Comparison of ENCODE assay signal across 22 cellular contexts in the genomic region with DNA sequence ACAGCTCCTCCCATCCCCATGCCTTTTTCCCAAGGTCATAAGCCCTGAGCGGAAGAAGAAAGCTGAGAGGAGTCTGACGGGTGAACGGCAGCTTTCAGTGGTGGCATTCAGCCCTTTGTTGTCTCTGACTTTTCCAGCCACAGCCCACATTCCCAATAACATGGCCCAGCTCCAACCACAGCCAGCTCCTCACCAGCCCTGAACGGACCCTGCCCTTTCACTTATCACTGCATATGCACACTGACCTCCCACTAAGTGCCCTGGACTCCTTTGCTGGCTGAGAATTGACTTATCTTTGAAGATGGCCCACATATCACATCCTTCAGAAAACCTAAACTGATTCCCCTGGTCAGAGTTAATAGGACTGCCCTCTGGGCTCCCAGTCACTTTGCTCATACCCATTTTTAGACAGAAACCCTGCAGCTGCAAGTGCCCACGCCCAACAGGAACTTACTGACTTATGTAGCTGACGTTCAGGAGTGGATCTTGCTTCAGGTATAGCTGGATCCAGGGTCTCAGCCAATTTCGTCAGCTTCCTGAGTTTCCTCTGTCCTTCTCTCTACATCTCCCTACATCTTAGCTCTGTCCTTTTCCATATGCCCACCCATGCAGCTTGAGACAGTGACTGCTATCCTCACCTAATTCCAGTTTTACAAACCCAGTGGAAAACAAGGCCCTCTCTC.
"Had no signal": no experiment of that assay in that cellular context is flagged by ENCODE, and none has a peak within 500 bp of the region (broad histone marks: within the 10 kb centered on the region; RNA-seq: fewer than 3 reads in every experiment).

No MANE protein-coding gene starts in this region.

- H3K4me1 Mint-ChIP-seq: immature natural killer cell had no signal

- H3K9me3 Mint-ChIP-seq: activated B cell treated with CpG ODN at 0.5 μM for 24 hours; activated T-helper 17 cell treated with anti-CD3 and anti-CD28 coated beads, Interleukin-2, amount 50 U/mL, for 72 hours; immature natural killer cell; nephron progenitor cell; stimulated activated effector memory CD8-positive, alpha-beta T cell treated with anti-CD3 and anti-CD28 coated beads, Interleukin-12 subunit alpha, Interleukin-12 subunit beta, amount 100 ng/mL, for 72 hours had no signal

- H3K4me1 ChIP-seq: left lung, pancreas, upper lobe of right lung had no signal

- H3K9me3 ChIP-seq: esophagus muscularis mucosa, left lung, pancreas, upper lobe of right lung had no signal

- DNase-seq: activated B cell treated with CpG ODN at 0.5 μM for 24 hours; activated CD4-positive, alpha-beta T cell treated with anti-CD3 and anti-CD28 coated beads, Interleukin-2, amount 10 ng/mL, durations not matched to agents 7 days and 5 days; activated T-cell treated with anti-CD3 and anti-CD28 coated beads, Interleukin-2, amount 50 U/mL, for 1 hour; cerebellar nuclear complex; glutamatergic neuron; immature natural killer cell; left lung; nephron progenitor cell; pancreas; right cardiac atrium; stimulated activated CD4-positive, alpha-beta T cell treated with anti-CD3 and anti-CD28 coated beads, Interleukin-2, amount 100 ng/mL, for 24 hours; SW 1271; T-helper 2 cell; upper lobe of right lung had no signal

- H3K36me3 ChIP-seq: esophagus muscularis mucosa, left lung, pancreas, upper lobe of right lung had no signal

- H3K79me2 ChIP-seq: hepatocyte had no signal

- ATAC-seq: activated naive CD4-positive, alpha-beta T cell treated with anti-CD3 and anti-CD28 coated beads, Interleukin-2, amount 50 U/mL, for 72 hours; activated T-helper 17 cell treated with anti-CD3 and anti-CD28 coated beads, Interleukin-2, amount 50 U/mL, for 72 hours; left lung; pancreas; right cardiac atrium; stimulated activated effector memory CD8-positive, alpha-beta T cell treated with anti-CD3 and anti-CD28 coated beads, Interleukin-12 subunit alpha, Interleukin-12 subunit beta, amount 100 ng/mL, for 72 hours; upper lobe of right lung had no signal

- H3K4me2 ChIP-seq: hepatocyte had no signal

- H3K27ac Mint-ChIP-seq: activated B cell treated with CpG ODN at 0.5 μM for 24 hours; activated CD4-positive, alpha-beta T cell treated with anti-CD3 and anti-CD28 coated beads, Interleukin-2, amount 10 ng/mL, durations not matched to agents 7 days and 5 days; activated T-helper 17 cell treated with anti-CD3 and anti-CD28 coated beads, Interleukin-2, amount 50 U/mL, for 72 hours; immature natural killer cell; nephron progenitor cell; stimulated activated effector memory CD8-positive, alpha-beta T cell treated with anti-CD3 and anti-CD28 coated beads, Interleukin-12 subunit alpha, Interleukin-12 subunit beta, amount 100 ng/mL, for 72 hours had no signal

- H3K4me3 Mint-ChIP-seq: activated B cell treated with CpG ODN at 0.5 μM for 24 hours; activated CD4-positive, alpha-beta T cell treated with anti-CD3 and anti-CD28 coated beads, Interleukin-2, amount 10 ng/mL, durations not matched to agents 7 days and 5 days; activated T-helper 17 cell treated with anti-CD3 and anti-CD28 coated beads, Interleukin-2, amount 50 U/mL, for 72 hours; immature natural killer cell; nephron progenitor cell; stimulated activated effector memory CD8-positive, alpha-beta T cell treated with anti-CD3 and anti-CD28 coated beads, Interleukin-12 subunit alpha, Interleukin-12 subunit beta, amount 100 ng/mL, for 72 hours had no signal

- H3K27me3 ChIP-seq: esophagus muscularis mucosa, hepatocyte, left lung, pancreas, upper lobe of right lung had no signal

- H3K36me3 Mint-ChIP-seq: immature natural killer cell; stimulated activated effector memory CD8-positive, alpha-beta T cell treated with anti-CD3 and anti-CD28 coated beads, Interleukin-12 subunit alpha, Interleukin-12 subunit beta, amount 100 ng/mL, for 72 hours had no signal

- H3K4me3 ChIP-seq: coronary artery, esophagus muscularis mucosa, hepatocyte, left lung, pancreas, SK-N-MC, skin epidermis, upper lobe of right lung had no signal

- H2AFZ ChIP-seq: hepatocyte had no signal

- H3K27ac ChIP-seq: coronary artery, esophagus muscularis mucosa, hepatocyte, left lung, pancreas, SK-N-MC, skin epidermis, upper lobe of right lung had no signal

- H3K27me3 Mint-ChIP-seq: activated B cell treated with CpG ODN at 0.5 μM for 24 hours; activated CD4-positive, alpha-beta T cell treated with anti-CD3 and anti-CD28 coated beads, Interleukin-2, amount 10 ng/mL, durations not matched to agents 7 days and 5 days had no signal
